Comparison of ENCODE assay signal across 20 cellular contexts in the genomic region with DNA sequence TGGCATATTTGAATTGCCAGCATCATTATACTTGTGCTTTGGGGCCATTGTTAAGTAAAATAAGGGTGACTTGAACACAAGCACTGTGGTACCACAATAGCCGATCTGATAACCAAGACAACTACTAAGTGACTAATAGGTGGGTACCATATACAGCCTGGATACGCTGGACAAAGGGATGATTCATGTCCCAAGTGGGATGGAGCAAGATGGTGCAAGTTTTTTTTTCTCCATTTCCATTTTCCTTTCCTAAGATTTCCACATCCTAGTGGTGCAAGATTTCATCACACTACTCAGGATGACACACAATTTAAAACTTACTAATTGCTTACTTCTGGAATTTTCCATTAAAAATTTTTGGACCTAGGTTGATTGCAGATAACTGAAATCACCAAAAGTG. TPM values are rescaled to one million over a fixed set of nuclear protein-coding genes. Genes with fewer than 3 reads are reported as not detected.
DNase-seq lines count a peak whose midpoint lies in the region; ATAC-seq and TF ChIP-seq lines count a peak whose summit lies in the region.
"Had no signal": no experiment of that assay in that cellular context is flagged by ENCODE, and none has a peak within 500 bp of the region (broad histone marks: within the 10 kb centered on the region; RNA-seq: fewer than 3 reads in every experiment).

No MANE protein-coding gene starts in this region.

- WGBS in heart left ventricle, 4 donors = 89 to 97% (median 96%) methylated on average over 2 of the region's 2 CpGs

- H3K4me1 ChIP-seq in adipocyte (ENCODE audit: control insufficient read depth, insufficient read depth, low read length) (peaks cover 12% of the 10 kb centered on the region), gastrocnemius medialis (no peaks in the 10 kb centered on the region), heart left ventricle (peaks cover 0 to 8% (median 0%) of the 10 kb centered on the region in 12 donors)
- H3K4me1 ChIP-seq: testis had no signal

- H3K36me3 ChIP-seq in adipocyte (ENCODE audit: control insufficient read depth, insufficient read depth, low read length, severe bottlenecking) (no peaks in the 10 kb centered on the region), gastrocnemius medialis (no peaks in the 10 kb centered on the region), heart left ventricle (no peaks in the 10 kb centered on the region)

- no peaks in the 10 kb centered on the region for H3K9me3 ChIP-seq in adipocyte (ENCODE audit: control insufficient read depth, low read length)
- H3K9me3 ChIP-seq in gastrocnemius medialis = no peaks in the 10 kb centered on the region
- H3K9me3 ChIP-seq in heart left ventricle = no peaks in the 10 kb centered on the region
- H3K9me3 ChIP-seq: testis had no signal

- in situ Hi-C loops in gastrocnemius medialis (cut with MboI; ENCODE audit: low sequenced_read_pairs in 4 of 4) = no loop called here

- H3K4me3 ChIP-seq in adipocyte (ENCODE audit: low read length) (peak overlapping the region; percentile 26), skeletal muscle cell (ENCODE audit: low read depth, low read length) (no peak overlapping the region), gastrocnemius medialis (no peak overlapping the region), heart left ventricle (no peak overlapping the region)
- H3K4me3 ChIP-seq: testis had no signal

- H3K27me3 ChIP-seq in adipocyte (replicated peaks; ENCODE audit: control insufficient read depth, insufficient read depth, low read length) (no peaks in the 10 kb centered on the region), gastrocnemius medialis (no peaks in the 10 kb centered on the region), heart left ventricle (no peaks in the 10 kb centered on the region)
- H3K27me3 ChIP-seq: testis had no signal

- intact Hi-C loops in gastrocnemius medialis (cut with DNase I; ENCODE audit: low total_unique reads) = no loop called here
- intact Hi-C loops in heart left ventricle (cut with DNase I) = no loop called here

- H3K27ac ChIP-seq in gastrocnemius medialis (no peak overlapping the region), heart left ventricle (no peak overlapping the region)
- H3K27ac ChIP-seq: C4-2B, testis had no signal

- no peak for ATAC-seq in gastrocnemius medialis
- no peak for ATAC-seq in heart left ventricle

- TF ChIP-seq POLR2A in gastrocnemius medialis (IDR thresholded peaks at IDR 0.05) = no peak
- TF ChIP-seq POLR2A in heart left ventricle (IDR thresholded peaks at IDR 0.05) = no peak

- no peak for TF ChIP-seq CTCF in gastrocnemius medialis (IDR thresholded peaks at IDR 0.05 in 4 of 5, conservative IDR thresholded peaks at IDR 0.05 in 1 of 5)
- no peak for TF ChIP-seq CTCF in heart left ventricle (IDR thresholded peaks at IDR 0.05)

- no peak overlapping the region for H3K9ac ChIP-seq in adipocyte (ENCODE audit: low read length)

- DNase-seq in GM04504 (ENCODE audit: low read depth) (peak; percentile 68), adipocyte (ENCODE audit: low read depth) (peak; percentile 60), fibroblast of peridontal ligament (ENCODE audit: extremely low read depth) (peak; percentile 93), skeletal muscle cell (ENCODE audit: low read depth) (peak; percentile 90), gastrocnemius medialis (no peak), heart left ventricle (no peak), Kasumi-1 (lab: John Stamatoyannopoulos, UW) (no peak)
- DNase-seq: activated CD4-positive, alpha-beta T cell treated with anti-CD3 and anti-CD28 coated beads, Interleukin-2, amount 10 ng/mL, durations not matched to agents 7 days and 5 days; DMS153; foreskin melanocyte; GOT3; KBM-7; NCI-H1105 treated with DMSO at 0.1 percent for 48 hours; NCI-H2171 treated with DMSO at 0.1 percent for 48 hours; posterior cingulate gyrus; small intestine; testis had no signal

RNA-seq across cellular contexts. Expression of a gene that starts 15.1 kb away (rescaled TPM):
- total RNA-seq in gastrocnemius medialis = under 1 TPM; 0.02 to 0.20 (median 0.12) TPM
- total RNA-seq in heart left ventricle = 1 to 10 TPM in 2 of 9 donors, under 1 TPM in 7; 0.13 to 5.2 (median 0.42) TPM
- polyA plus RNA-seq in heart left ventricle = under 1 TPM; 0.04 to 0.12 TPM

RNA-seq across cellular contexts. Expression of a gene that starts 15.3 kb away (rescaled TPM):
- total RNA-seq in gastrocnemius medialis (not detected), heart left ventricle (not detected)
- not detected for polyA plus RNA-seq in heart left ventricle
- total RNA-seq: activated CD4-positive, alpha-beta T cell treated with anti-CD3 and anti-CD28 coated beads, Interleukin-2, amount 10 ng/mL, durations not matched to agents 7 days and 5 days; dermis microvascular lymphatic vessel endothelial cell; lower leg skin had no signal
- polyA plus RNA-seq: small intestine had no signal

Comparison
In these comparisons a context has a peak if more than half of its experiments do, and no peak if none do; other contexts are left out.
1. DNase-seq: peak in GM04504 (single experiment), adipocyte (single experiment), fibroblast of peridontal ligament (single experiment) and skeletal muscle cell (single experiment); none in gastrocnemius medialis (0 of 2), heart left ventricle (0 of 5) and Kasumi-1 (0 of 2).